ENCODE assay signal across 10 cellular contexts in genomic region chr6:72950114-72950860, GRCh38.
DNase-seq lines count a peak whose midpoint lies in the region; ATAC-seq and TF ChIP-seq lines count a peak whose summit lies in the region.
"Had no signal": no experiment of that assay in that cellular context is flagged by ENCODE, and none has a peak within 500 bp of the region (broad histone marks: within the 10 kb centered on the region; RNA-seq: fewer than 3 reads in every experiment).

No MANE protein-coding gene starts in this region.

- H3K27ac ChIP-seq in Panc1 (ENCODE audit: low read length), result no peak overlapping the region

- in situ Hi-C loops in Panc1 (cut with HindIII; ENCODE audit: low pct_unique_long_range_greater_than_20kb, low sequenced_read_pairs), result no loop called here

- CTCF ChIA-PET in Panc1 (lab: Charles Lee), result no interaction called here
- CTCF ChIA-PET in GM10248 (lab: Yijun Ruan, JAX), result interaction anchor here (1.3 kb wide), 1 partner anchor 9 kb away, joined by 3 read pairs; no protein-coding TSS in a partner anchor

- H3K4me3 ChIP-seq in Panc1 (ENCODE audit: low read depth in 2 of 2, low read length in 2 of 2) (no peak overlapping the region), fibroblast of mammary gland (ENCODE audit: control insufficient read depth, low read depth, low read length) (no peak overlapping the region)
- H3K4me3 ChIP-seq: coronary artery had no signal

- intact Hi-C loops in Panc1 (cut with micrococcal nuclease; ENCODE audit: unreplicated experiment), result no loop called here

- no peaks in the 10 kb centered on the region for H3K27me3 ChIP-seq in Panc1 (ENCODE audit: control insufficient read depth, insufficient read depth, low read length)

- ATAC-seq in GM18511 (IDR thresholded peaks at IDR 0.05; ENCODE audit: unreplicated experiment), result peak; percentile 56
- ATAC-seq in Panc1, result no peak; the same call in 1 of the 2 replicates
- ATAC-seq in stimulated activated naive CD8-positive, alpha-beta T cell treated with anti-CD3 and anti-CD28 coated beads, Interleukin-15, Interleukin-2, amounts not matched to agents 100 U/mL and 50 U/mL, for 24 hours, result peak; percentile 63
- no peak for ATAC-seq in GM18868 (IDR thresholded peaks at IDR 0.05; ENCODE audit: unreplicated experiment)
- ATAC-seq: T-cell had no signal

- POLR2A ChIA-PET in Panc1 (lab: Charles Lee) (interaction anchor here (0.6 kb wide), 1 partner anchor 224 kb away, joined by 3 read pairs; no protein-coding TSS in a partner anchor), GM10248 (lab: Yijun Ruan, JAX) (no interaction called here)

- no TSS peak for BruUV-seq in Panc1 (replicated peaks; lab: Mats Ljungman, UMichigan)

- DNase-seq in Panc1 (ENCODE audit: low read depth, low spot score) (peak; percentile 87), fibroblast of mammary gland (ENCODE audit: low read depth) (peak; percentile 86), GM10248 (ENCODE audit: extremely low spot score) (no peak), C1 segment of cervical spinal cord (lab: John Stamatoyannopoulos, UW) (no peak)
- peak; percentile 5 for DNase-seq in stimulated activated naive CD8-positive, alpha-beta T cell treated with anti-CD3 and anti-CD28 coated beads, Interleukin-15, Interleukin-2, amounts not matched to agents 100 U/mL and 50 U/mL, for 24 hours
- DNase-seq: NCI-H2171, T-cell had no signal

- TF ChIP-seq CTCF in Panc1 (IDR thresholded peaks at IDR 0.05) (no peak), fibroblast of mammary gland (conservative IDR thresholded peaks at IDR 0.05; ENCODE audit: control insufficient read depth, insufficient read depth, low read depth, low read length) (no peak), GM10248 (IDR thresholded peaks at IDR 0.05; ENCODE audit: control extremely low read depth, extremely low read depth, low read depth, missing control alignments) (no peak)

- peaks cover 9% of the 10 kb centered on the region; the same call in 1 of the 2 replicates for H3K4me1 ChIP-seq in Panc1 (ENCODE audit: control insufficient read depth, insufficient read depth, low read length)

- H3K9me3 ChIP-seq in Panc1 (ENCODE audit: control insufficient read depth, insufficient read depth, low read depth, low read length), result no peaks in the 10 kb centered on the region

- H3K36me3 ChIP-seq in Panc1 (ENCODE audit: control insufficient read depth, insufficient read depth, low read length), result no peaks in the 10 kb centered on the region

Comparison
In these comparisons a context has a peak if more than half of its experiments do, and no peak if none do; other contexts are left out.
1. ATAC-seq: peak in GM18511 (single experiment) and stimulated activated naive CD8-positive, alpha-beta T cell treated with anti-CD3 and anti-CD28 coated beads, Interleukin-15, Interleukin-2, amounts not matched to agents 100 U/mL and 50 U/mL, for 24 hours (single experiment); none in Panc1 (single experiment) and GM18868 (single experiment).
2. DNase-seq: peak in Panc1 (single experiment), fibroblast of mammary gland (single experiment) and stimulated activated naive CD8-positive, alpha-beta T cell treated with anti-CD3 and anti-CD28 coated beads, Interleukin-15, Interleukin-2, amounts not matched to agents 100 U/mL and 50 U/mL, for 24 hours (single experiment); none in GM10248 (single experiment) and C1 segment of cervical spinal cord (0 of 14).